1 cellular context compared by ENCODE assay signal in the genomic region with DNA sequence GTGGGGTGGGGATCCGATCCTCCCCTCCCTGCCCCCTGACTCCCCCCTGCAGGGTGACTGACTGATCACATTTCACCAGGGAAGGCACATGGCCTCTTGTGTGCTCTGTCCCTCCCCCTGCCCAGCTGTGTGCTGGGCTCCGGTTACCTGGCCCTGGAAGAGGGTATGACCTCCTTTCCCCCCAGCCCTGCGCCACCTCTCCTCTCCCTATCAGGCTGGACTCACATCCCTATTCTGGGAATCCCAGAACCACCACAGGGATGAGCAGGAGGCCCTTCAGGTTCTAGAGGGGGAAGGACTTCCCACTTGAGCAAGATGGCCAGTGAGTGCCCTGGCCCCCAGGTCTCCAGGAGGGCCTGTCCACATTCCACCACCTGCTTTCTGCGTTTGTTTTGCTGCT.
TF ChIP-seq lines count a peak whose summit lies in the region.

No MANE protein-coding gene starts in this region.

TF ChIP-seq in Ishikawa, 13 proteins besides CTCF, POLR2A, EP300 and RAD21:
- TF ChIP-seq, protein P1, sequence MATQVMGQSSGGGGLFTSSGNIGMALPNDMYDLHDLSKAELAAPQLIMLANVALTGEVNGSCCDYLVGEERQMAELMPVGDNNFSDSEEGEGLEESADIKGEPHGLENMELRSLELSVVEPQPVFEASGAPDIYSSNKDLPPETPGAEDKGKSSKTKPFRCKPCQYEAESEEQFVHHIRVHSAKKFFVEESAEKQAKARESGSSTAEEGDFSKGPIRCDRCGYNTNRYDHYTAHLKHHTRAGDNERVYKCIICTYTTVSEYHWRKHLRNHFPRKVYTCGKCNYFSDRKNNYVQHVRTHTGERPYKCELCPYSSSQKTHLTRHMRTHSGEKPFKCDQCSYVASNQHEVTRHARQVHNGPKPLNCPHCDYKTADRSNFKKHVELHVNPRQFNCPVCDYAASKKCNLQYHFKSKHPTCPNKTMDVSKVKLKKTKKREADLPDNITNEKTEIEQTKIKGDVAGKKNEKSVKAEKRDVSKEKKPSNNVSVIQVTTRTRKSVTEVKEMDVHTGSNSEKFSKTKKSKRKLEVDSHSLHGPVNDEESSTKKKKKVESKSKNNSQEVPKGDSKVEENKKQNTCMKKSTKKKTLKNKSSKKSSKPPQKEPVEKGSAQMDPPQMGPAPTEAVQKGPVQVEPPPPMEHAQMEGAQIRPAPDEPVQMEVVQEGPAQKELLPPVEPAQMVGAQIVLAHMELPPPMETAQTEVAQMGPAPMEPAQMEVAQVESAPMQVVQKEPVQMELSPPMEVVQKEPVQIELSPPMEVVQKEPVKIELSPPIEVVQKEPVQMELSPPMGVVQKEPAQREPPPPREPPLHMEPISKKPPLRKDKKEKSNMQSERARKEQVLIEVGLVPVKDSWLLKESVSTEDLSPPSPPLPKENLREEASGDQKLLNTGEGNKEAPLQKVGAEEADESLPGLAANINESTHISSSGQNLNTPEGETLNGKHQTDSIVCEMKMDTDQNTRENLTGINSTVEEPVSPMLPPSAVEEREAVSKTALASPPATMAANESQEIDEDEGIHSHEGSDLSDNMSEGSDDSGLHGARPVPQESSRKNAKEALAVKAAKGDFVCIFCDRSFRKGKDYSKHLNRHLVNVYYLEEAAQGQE (IDR thresholded peaks at IDR 0.05; ENCODE audit: low read depth): no peak
- TF ChIP-seq TCF12 (IDR thresholded peaks at IDR 0.05; ENCODE audit: low read depth): peak; percentile 59; the same call in 1 of the 2 replicates
- no peak for TF ChIP-seq CREB1 (IDR thresholded peaks at IDR 0.05; ENCODE audit: low read depth)
- TF ChIP-seq TEAD4 (IDR thresholded peaks at IDR 0.05): no peak
- TF ChIP-seq ZBTB7A (IDR thresholded peaks at IDR 0.05; ENCODE audit: low read depth): no peak
- TF ChIP-seq CEBPB (IDR thresholded peaks at IDR 0.05): no peak
- no peak for TF ChIP-seq FOXM1 (IDR thresholded peaks at IDR 0.05; ENCODE audit: borderline replicate concordance, low read depth)
TF ChIP-seq in Ishikawa: peak in this region for 1.
